Comparison of ENCODE assay signal across 16 cellular contexts in the genomic region with DNA sequence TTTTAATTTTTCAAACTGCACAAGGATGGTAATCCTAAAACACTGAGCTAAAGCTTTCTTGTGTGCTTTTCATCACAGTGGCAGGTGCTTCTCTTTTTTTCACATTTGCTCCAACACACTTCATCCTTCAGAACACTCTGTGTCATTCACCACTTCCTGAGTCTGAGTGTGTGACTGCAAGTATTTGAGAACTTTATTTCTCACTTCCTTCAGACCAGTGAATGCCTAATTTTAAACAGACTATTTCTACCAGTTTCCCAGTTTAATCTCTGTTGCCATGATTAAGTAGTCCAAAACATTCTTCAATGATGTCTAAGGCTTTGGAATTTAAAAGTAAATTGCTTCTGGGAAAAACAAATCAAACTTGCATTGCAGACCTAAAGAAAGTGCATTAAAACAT.
A peak's percentile ranks its signal among the peaks of the same experiment; 100 is the strongest.
DNase-seq lines count a peak whose midpoint lies in the region; TF ChIP-seq lines count a peak whose summit lies in the region.
"Had no signal": no experiment of that assay in that cellular context is flagged by ENCODE, and none has a peak within 500 bp of the region (broad histone marks: within the 10 kb centered on the region; RNA-seq: fewer than 3 reads in every experiment).

No MANE protein-coding gene starts in this region.

- no peaks in the 10 kb centered on the region for H3K4me1 Mint-ChIP-seq in MCF 10A (ENCODE audit: insufficient read depth, unreplicated experiment)

- H3K36me3 Mint-ChIP-seq in MCF 10A (ENCODE audit: insufficient read depth, unreplicated experiment): peaks cover 5% of the 10 kb centered on the region
- H3K36me3 Mint-ChIP-seq: activated naive CD8-positive, alpha-beta T cell treated with anti-CD3 and anti-CD28 coated beads, Interleukin-2, amount 10 ng/mL, durations not matched to agents 7 days and 5 days had no signal

- CTCF ChIA-PET in mammary epithelial cell (lab: Charles Lee; ENCODE audit: low non-redundant PET) (no interaction called here), MCF 10A (lab: Yijun Ruan, JAX) (interaction anchor here (0.5 kb wide), 1 partner anchor 399 kb away, joined by 3 read pairs; no protein-coding TSS in a partner anchor), GM10248 (lab: Yijun Ruan, JAX) (no interaction called here)

- H3K27me3 ChIP-seq in mammary epithelial cell (ENCODE audit: insufficient read depth, low read length): no peaks in the 10 kb centered on the region
- H3K27me3 ChIP-seq in fibroblast of lung (ENCODE audit: control insufficient read depth, insufficient read depth, low read length): no peaks in the 10 kb centered on the region
- H3K27me3 ChIP-seq: gastrocnemius medialis, tibial nerve had no signal

- H4K20me1 ChIP-seq in mammary epithelial cell (ENCODE audit: insufficient read depth, low read length): no peaks in the 10 kb centered on the region
- no peaks in the 10 kb centered on the region for H4K20me1 ChIP-seq in fibroblast of lung (ENCODE audit: control insufficient read depth, extremely low read depth, insufficient read depth, low read length)

- H3K4me3 Mint-ChIP-seq in MCF 10A (ENCODE audit: unreplicated experiment): no peak overlapping the region
- H3K4me3 Mint-ChIP-seq: activated naive CD8-positive, alpha-beta T cell treated with anti-CD3 and anti-CD28 coated beads, Interleukin-2, amount 10 ng/mL, durations not matched to agents 7 days and 5 days had no signal

- H3K36me3 ChIP-seq in mammary epithelial cell (ENCODE audit: insufficient read depth, low read length): no peaks in the 10 kb centered on the region
- H3K36me3 ChIP-seq in fibroblast of lung (ENCODE audit: control insufficient read depth, insufficient read depth, low read length): no peaks in the 10 kb centered on the region
- H3K36me3 ChIP-seq: gastrocnemius medialis had no signal

- H3K4me1 ChIP-seq in mammary epithelial cell (ENCODE audit: insufficient read depth, low read length): no peaks in the 10 kb centered on the region
- no peaks in the 10 kb centered on the region for H3K4me1 ChIP-seq in fibroblast of lung (ENCODE audit: control insufficient read depth, extremely low read depth, insufficient read depth, low read length)
- H3K4me1 ChIP-seq: gastrocnemius medialis, psoas muscle, tibial nerve had no signal

- DNase-seq in mammary epithelial cell (peak; percentile 13), MCF 10A (ENCODE audit: unreplicated experiment) (no peak), NOMO-1 treated with dmso at 0.1 percent for 144 hours (lab: John Stamatoyannopoulos, UW; ENCODE audit: unreplicated experiment) (peak; percentile 20), fibroblast of lung (ENCODE audit: low read depth in 2 of 2) (peak; percentile 12 to 79), stromal cell of bone marrow (ENCODE audit: low read depth) (peak; percentile 23), globus pallidus (ENCODE audit: low spot score) (no peak), GM10248 (ENCODE audit: extremely low spot score) (no peak)
- no peak for DNase-seq in effector CD4-positive, alpha-beta T cell
- DNase-seq: activated naive CD8-positive, alpha-beta T cell treated with anti-CD3 and anti-CD28 coated beads, Interleukin-2, amount 10 ng/mL, durations not matched to agents 7 days and 5 days; activated T-cell treated with anti-CD3 and anti-CD28 coated beads for 4 hours; gastrocnemius medialis; NCI-H1048; NCI-H345; psoas muscle had no signal

- H3K27ac Mint-ChIP-seq in MCF 10A (ENCODE audit: low read depth, unreplicated experiment): no peak overlapping the region
- H3K27ac Mint-ChIP-seq: activated naive CD8-positive, alpha-beta T cell treated with anti-CD3 and anti-CD28 coated beads, Interleukin-2, amount 10 ng/mL, durations not matched to agents 7 days and 5 days had no signal

- dilution Hi-C loops in mammary epithelial cell (cut with HindIII; ENCODE audit: low sequenced_read_pairs): no loop called here

- TF ChIP-seq CTCF in mammary epithelial cell (conservative IDR thresholded peaks at IDR 0.05 in 1 of 2, IDR thresholded peaks at IDR 0.05 in 1 of 2; ENCODE audit: extremely low read depth in 1 of 2, insufficient read depth in 1 of 2, low read depth in 1 of 2, low read length in 2 of 2): no peak
- TF ChIP-seq CTCF in MCF 10A (IDR thresholded peaks at IDR 0.05; ENCODE audit: unreplicated experiment): no peak
- TF ChIP-seq CTCF in fibroblast of lung (conservative IDR thresholded peaks at IDR 0.05 in 1 of 2, IDR thresholded peaks at IDR 0.05 in 1 of 2; ENCODE audit: low read depth in 1 of 2, low read length in 2 of 2): no peak
- no peak for TF ChIP-seq CTCF in GM10248 (IDR thresholded peaks at IDR 0.05; ENCODE audit: control extremely low read depth, extremely low read depth, low read depth, missing control alignments)

- no peak overlapping the region for H3K4me2 ChIP-seq in mammary epithelial cell (ENCODE audit: insufficient read depth, low read depth, low read length)
- peak overlapping the region; percentile 32 for H3K4me2 ChIP-seq in fibroblast of lung (ENCODE audit: extremely low read depth, insufficient read depth, low read length)

- H3K27ac ChIP-seq in mammary epithelial cell (ENCODE audit: insufficient read depth, low read depth, low read length) (no peak overlapping the region), fibroblast of lung (ENCODE audit: insufficient read depth, low read length) (no peak overlapping the region)
- H3K27ac ChIP-seq: coronary artery, gastrocnemius medialis, psoas muscle, tibial nerve had no signal

- intact Hi-C loops in mammary epithelial cell (cut with micrococcal nuclease): no loop called here
- intact Hi-C loops in MCF 10A (cut with micrococcal nuclease): no loop called here

- H3K79me2 ChIP-seq in mammary epithelial cell (ENCODE audit: insufficient read depth, low read length): no peaks in the 10 kb centered on the region
- H3K79me2 ChIP-seq in fibroblast of lung (ENCODE audit: control insufficient read depth, insufficient read depth, low read length): no peaks in the 10 kb centered on the region

- in situ Hi-C loops in mammary epithelial cell (cut with MboI; ENCODE audit: low sequenced_read_pairs in 2 of 2): no loop called here

- H3K9me3 Mint-ChIP-seq in MCF 10A (ENCODE audit: unreplicated experiment): no peaks in the 10 kb centered on the region
- H3K9me3 Mint-ChIP-seq: activated naive CD8-positive, alpha-beta T cell treated with anti-CD3 and anti-CD28 coated beads, Interleukin-2, amount 10 ng/mL, durations not matched to agents 7 days and 5 days had no signal

- H2AFZ ChIP-seq in mammary epithelial cell (ENCODE audit: low read depth, low read length) (no peak overlapping the region), fibroblast of lung (ENCODE audit: low read length) (no peak overlapping the region)

- H3K4me3 ChIP-seq in mammary epithelial cell (replicated peaks in 1 of 3; ENCODE audit: insufficient read depth in 1 of 3, low read depth in 2 of 3, low read length in 3 of 3): no peak overlapping the region
- H3K4me3 ChIP-seq in fibroblast of lung (replicated peaks in 1 of 4; ENCODE audit: control extremely low read depth in 1 of 4, insufficient read depth in 1 of 4, low read depth in 3 of 4, low read length in 4 of 4): no peak overlapping the region
- H3K4me3 ChIP-seq: coronary artery, gastrocnemius medialis, psoas muscle, tibial nerve had no signal

- H3K27me3 Mint-ChIP-seq in MCF 10A (ENCODE audit: insufficient read depth, unreplicated experiment): no peaks in the 10 kb centered on the region

- POLR2A ChIA-PET in MCF 10A (lab: Yijun Ruan, JAX) (no interaction called here), GM10248 (lab: Yijun Ruan, JAX) (no interaction called here)

- no TSS peak for BruUV-seq in mammary epithelial cell (replicated peaks; lab: Mats Ljungman, UMichigan)
- BruUV-seq in MCF 10A (replicated peaks; lab: Mats Ljungman, UMichigan): no TSS peak

- H3K9me3 ChIP-seq in mammary epithelial cell (replicated peaks; ENCODE audit: insufficient read depth, low read length): no peaks in the 10 kb centered on the region
- no peaks in the 10 kb centered on the region for H3K9me3 ChIP-seq in fibroblast of lung (ENCODE audit: control insufficient read depth, insufficient read depth, low read depth, low read length)
- H3K9me3 ChIP-seq: gastrocnemius medialis, psoas muscle, tibial nerve had no signal

- H3K9ac ChIP-seq in mammary epithelial cell (ENCODE audit: insufficient read depth, low read length): no peak overlapping the region
- H3K9ac ChIP-seq in fibroblast of lung (ENCODE audit: insufficient read depth, low read length): no peak overlapping the region

Comparison
In these comparisons a context has a peak if more than half of its experiments do, and no peak if none do; other contexts are left out.
1. DNase-seq: peak in mammary epithelial cell (single experiment), NOMO-1 treated with dmso at 0.1 percent for 144 hours (single experiment), fibroblast of lung (2 of 2) and stromal cell of bone marrow (single experiment); none in MCF 10A (single experiment), globus pallidus (single experiment), effector CD4-positive, alpha-beta T cell (single experiment) and GM10248 (single experiment).